In genomic region chr4:87353592-87353991, GRCh38 we compare ENCODE assay signal across 9 cellular contexts. TPM values are rescaled to one million over a fixed set of nuclear protein-coding genes. Genes with fewer than 3 reads are reported as not detected.
DNase-seq lines count a peak whose midpoint lies in the region; ATAC-seq and TF ChIP-seq lines count a peak whose summit lies in the region.
"Had no signal": no experiment of that assay in that cellular context is flagged by ENCODE, and none has a peak within 500 bp of the region (broad histone marks: within the 10 kb centered on the region; RNA-seq: fewer than 3 reads in every experiment).

No MANE protein-coding gene starts in this region.

- H3K36me3 Mint-ChIP-seq in T-helper 17 cell (ENCODE audit: low read depth): no peaks in the 10 kb centered on the region
- peaks cover 3% of the 10 kb centered on the region for H3K36me3 Mint-ChIP-seq in neural progenitor cell

- H3K9me3 ChIP-seq in T-helper 17 cell (ENCODE audit: control insufficient read depth, low read length, poor library complexity, severe bottlenecking) (no peaks in the 10 kb centered on the region), neural progenitor cell (ENCODE audit: low read depth) (no peaks in the 10 kb centered on the region)

- no peak overlapping the region for H3K9ac ChIP-seq in neural progenitor cell

- H3K4me3 Mint-ChIP-seq in T-helper 17 cell (no peak overlapping the region), neural progenitor cell (no peak overlapping the region)
- H3K4me3 Mint-ChIP-seq: activated naive CD8-positive, alpha-beta T cell treated with anti-CD3 and anti-CD28 coated beads, Interleukin-2, amount 10 ng/mL, durations not matched to agents 7 days and 5 days had no signal

- H3K4me1 ChIP-seq in neural progenitor cell: no peaks in the 10 kb centered on the region

- peaks cover 5% of the 10 kb centered on the region for H3F3A ChIP-seq in neural progenitor cell (ENCODE audit: low read depth)

- H3K27me3 Mint-ChIP-seq in T-helper 17 cell (no peaks in the 10 kb centered on the region), neural progenitor cell (ENCODE audit: insufficient read depth, low read depth) (no peaks in the 10 kb centered on the region)
- H3K27me3 Mint-ChIP-seq: activated naive CD8-positive, alpha-beta T cell treated with anti-CD3 and anti-CD28 coated beads, Interleukin-2, amount 10 ng/mL, durations not matched to agents 7 days and 5 days had no signal

- no peaks in the 10 kb centered on the region for H3K36me3 ChIP-seq in neural progenitor cell

- no peak overlapping the region for H3K4me2 ChIP-seq in neural progenitor cell

- ATAC-seq in GM19395 (IDR thresholded peaks at IDR 0.05; ENCODE audit: unreplicated experiment) (peak; percentile 91), HG03354 (IDR thresholded peaks at IDR 0.05; ENCODE audit: poor library complexity, severe bottlenecking, unreplicated experiment) (peak; percentile 87), T-helper 17 cell (peak; percentile 58)

- peak; percentile 89 for TF ChIP-seq CTCF in neural progenitor cell (IDR thresholded peaks at IDR 0.05)

- H3K4me1 Mint-ChIP-seq in T-helper 17 cell (no peaks in the 10 kb centered on the region), neural progenitor cell (no peaks in the 10 kb centered on the region)

- no peaks in the 10 kb centered on the region for H3K9me3 Mint-ChIP-seq in neural progenitor cell
- H3K9me3 Mint-ChIP-seq: activated naive CD8-positive, alpha-beta T cell treated with anti-CD3 and anti-CD28 coated beads, Interleukin-2, amount 10 ng/mL, durations not matched to agents 7 days and 5 days had no signal

- H4K20me1 ChIP-seq in neural progenitor cell (ENCODE audit: low read depth): no peaks in the 10 kb centered on the region

- H3K27ac ChIP-seq in neural progenitor cell: no peak overlapping the region

- H3K79me2 ChIP-seq in neural progenitor cell (ENCODE audit: low read depth): no peaks in the 10 kb centered on the region

- H2AFZ ChIP-seq in neural progenitor cell (replicated peaks): no peak overlapping the region

- peak overlapping the region; percentile 16 for H3K27ac Mint-ChIP-seq in T-helper 17 cell
- H3K27ac Mint-ChIP-seq in neural progenitor cell: no peak overlapping the region
- H3K27ac Mint-ChIP-seq: activated naive CD8-positive, alpha-beta T cell treated with anti-CD3 and anti-CD28 coated beads, Interleukin-2, amount 10 ng/mL, durations not matched to agents 7 days and 5 days had no signal

- H3K4me3 ChIP-seq in neural progenitor cell: no peak overlapping the region

- no peaks in the 10 kb centered on the region for H3K27me3 ChIP-seq in neural progenitor cell

- DNase-seq in EL (peak; percentile 51), T-helper 17 cell (peak in 1 of 3 donors; percentile 31), epidermal melanocyte (ENCODE audit: insufficient read length, low spot score) (peak; percentile 19), neural progenitor cell (ENCODE audit: low spot score) (peak; percentile 69), NCI-H1105 (lab: John Stamatoyannopoulos, UW) (no peak), mesenteric fat pad (ENCODE audit: low spot score) (no peak)
- DNase-seq: activated naive CD8-positive, alpha-beta T cell treated with anti-CD3 and anti-CD28 coated beads, Interleukin-2, amount 10 ng/mL, durations not matched to agents 7 days and 5 days had no signal

RNA-seq across cellular contexts. Expression of gene HSD17B13, which starts 30.9 kb away (rescaled TPM):
- total RNA-seq in T-helper 17 cell (under 1 TPM in 1 of 2 donors, not detected in 1; 0.20 TPM), neural progenitor cell (ENCODE audit: low replicate concordance) (0.31 and 0.60 TPM in 2 replicates), mesenteric fat pad (1.4 TPM)

RNA-seq across cellular contexts. Expression of gene HSD17B11, which starts 37.4 kb away (rescaled TPM):
- total RNA-seq in T-helper 17 cell (10 to 100 TPM; 27.7 to 40.7 TPM), neural progenitor cell (ENCODE audit: low replicate concordance) (30.6 and 30.8 TPM in 2 replicates), mesenteric fat pad (52.7 TPM)

Comparison
In these comparisons a context has a peak if more than half of its experiments do, and no peak if none do; other contexts are left out.
1. DNase-seq: peak in EL (single experiment), epidermal melanocyte (single experiment) and neural progenitor cell (single experiment); none in NCI-H1105 (single experiment) and mesenteric fat pad (single experiment).
2. Peak in every context shown above with its lines, with median percentiles within 50 percentile points of each other: ATAC-seq.